In the genomic region with DNA sequence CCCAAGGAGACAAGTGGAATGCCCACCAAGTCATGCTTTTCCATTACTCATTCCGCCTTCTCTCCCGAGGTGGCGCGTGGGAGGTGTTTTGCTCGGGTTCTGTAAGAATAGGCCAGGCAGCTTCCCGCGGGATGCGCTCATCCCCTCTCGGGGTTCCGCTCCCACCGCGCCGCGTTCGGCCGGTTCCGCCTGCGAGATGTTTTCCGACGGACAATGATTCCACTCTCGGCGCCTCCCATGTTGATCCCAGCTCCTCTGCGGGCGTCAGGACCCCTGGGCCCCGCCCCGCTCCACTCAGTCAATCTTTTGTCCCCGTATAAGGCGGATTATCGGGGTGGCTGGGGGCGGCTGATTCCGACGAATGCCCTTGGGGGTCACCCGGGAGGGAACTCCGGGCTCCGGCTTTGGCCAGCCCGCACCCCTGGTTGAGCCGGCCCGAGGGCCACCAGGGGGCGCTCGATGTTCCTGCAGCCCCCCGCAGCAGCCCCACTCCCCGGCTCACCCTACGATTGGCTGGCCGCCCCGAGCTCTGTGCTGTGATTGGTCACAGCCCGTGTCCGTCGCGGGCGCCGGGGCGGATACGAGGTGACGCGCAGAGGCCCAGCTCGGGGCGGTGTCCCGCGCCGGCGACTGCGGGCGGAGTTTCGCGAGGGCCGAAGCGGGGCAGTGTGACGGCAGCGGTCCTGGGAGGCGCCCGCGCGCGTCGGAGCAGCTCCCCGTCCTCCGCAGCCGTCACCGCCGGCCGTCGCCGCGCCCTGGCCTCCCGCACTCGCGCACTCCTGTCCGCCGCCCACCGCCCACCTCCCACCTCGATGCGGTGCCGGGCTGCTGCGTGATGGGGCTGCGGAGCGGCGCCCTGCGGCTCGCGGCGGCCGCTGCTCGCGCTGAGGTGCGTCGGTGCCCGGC, we compare ENCODE assay signal across 8 cellular contexts. TPM values are rescaled to one million over a fixed set of nuclear protein-coding genes. Genes with fewer than 3 reads are reported as not detected.
A peak's percentile ranks its signal among the peaks of the same experiment; 100 is the strongest.
DNase-seq lines count a peak whose midpoint lies in the region; ATAC-seq and TF ChIP-seq lines count a peak whose summit lies in the region.

A gene with protein sequence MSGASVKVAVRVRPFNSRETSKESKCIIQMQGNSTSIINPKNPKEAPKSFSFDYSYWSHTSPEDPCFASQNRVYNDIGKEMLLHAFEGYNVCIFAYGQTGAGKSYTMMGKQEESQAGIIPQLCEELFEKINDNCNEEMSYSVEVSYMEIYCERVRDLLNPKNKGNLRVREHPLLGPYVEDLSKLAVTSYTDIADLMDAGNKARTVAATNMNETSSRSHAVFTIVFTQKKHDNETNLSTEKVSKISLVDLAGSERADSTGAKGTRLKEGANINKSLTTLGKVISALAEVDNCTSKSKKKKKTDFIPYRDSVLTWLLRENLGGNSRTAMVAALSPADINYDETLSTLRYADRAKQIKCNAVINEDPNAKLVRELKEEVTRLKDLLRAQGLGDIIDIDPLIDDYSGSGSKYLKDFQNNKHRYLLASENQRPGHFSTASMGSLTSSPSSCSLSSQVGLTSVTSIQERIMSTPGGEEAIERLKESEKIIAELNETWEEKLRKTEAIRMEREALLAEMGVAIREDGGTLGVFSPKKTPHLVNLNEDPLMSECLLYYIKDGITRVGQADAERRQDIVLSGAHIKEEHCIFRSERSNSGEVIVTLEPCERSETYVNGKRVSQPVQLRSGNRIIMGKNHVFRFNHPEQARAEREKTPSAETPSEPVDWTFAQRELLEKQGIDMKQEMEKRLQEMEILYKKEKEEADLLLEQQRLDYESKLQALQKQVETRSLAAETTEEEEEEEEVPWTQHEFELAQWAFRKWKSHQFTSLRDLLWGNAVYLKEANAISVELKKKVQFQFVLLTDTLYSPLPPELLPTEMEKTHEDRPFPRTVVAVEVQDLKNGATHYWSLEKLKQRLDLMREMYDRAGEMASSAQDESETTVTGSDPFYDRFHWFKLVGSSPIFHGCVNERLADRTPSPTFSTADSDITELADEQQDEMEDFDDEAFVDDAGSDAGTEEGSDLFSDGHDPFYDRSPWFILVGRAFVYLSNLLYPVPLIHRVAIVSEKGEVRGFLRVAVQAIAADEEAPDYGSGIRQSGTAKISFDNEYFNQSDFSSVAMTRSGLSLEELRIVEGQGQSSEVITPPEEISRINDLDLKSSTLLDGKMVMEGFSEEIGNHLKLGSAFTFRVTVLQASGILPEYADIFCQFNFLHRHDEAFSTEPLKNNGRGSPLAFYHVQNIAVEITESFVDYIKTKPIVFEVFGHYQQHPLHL (N-terminal part only) (plus strand): TSS at position 666 of the 906 bp plus-strand sequence. CDS start 21,759 bp downstream, outside the sequence.

- H3K4me1 ChIP-seq in heart left ventricle (peaks cover 0 to 44% (median 31%) of the 10 kb centered on the region in 12 donors), upper lobe of left lung (peaks cover 17 to 45% (median 30%) of the 10 kb centered on the region in 4 donors)

- H3K4me3 ChIP-seq in GM12875 (ENCODE audit: low read depth, low read length), result peak within 1 kb of the TSS; percentile 58
- peak within 1 kb of the TSS; percentile 80 to 97 (median 94) for H3K4me3 ChIP-seq in heart left ventricle
- peak within 1 kb of the TSS; percentile 79 to 95 (median 86) for H3K4me3 ChIP-seq in upper lobe of left lung

- H3K9me3 ChIP-seq in heart left ventricle (no peaks in the 10 kb centered on the region), upper lobe of left lung (no peaks in the 10 kb centered on the region)

- 0 to 1% (median 0%) methylated on average over 78 to 107 of the region's 107 CpGs for WGBS in adipose tissue, 3 donors
- WGBS in heart left ventricle, 4 donors, result 0% methylated on average over 68 to 107 of the region's 107 CpGs
- 0 to 1% methylated on average over 27 to 31 of the region's 107 CpGs for WGBS in upper lobe of left lung, 2 donors

- no peaks in the 10 kb centered on the region for H3K27me3 ChIP-seq in heart left ventricle
- no peaks in the 10 kb centered on the region for H3K27me3 ChIP-seq in upper lobe of left lung

- DNase-seq in NCI-H1417 (lab: John Stamatoyannopoulos, UW) (peak; percentile 97 to 98 (median 97)), T follicular helper cell (ENCODE audit: low read depth) (peak; percentile 94), heart left ventricle (peak; percentile 99 to 100 (median 99)), posterior cingulate gyrus (peak; percentile 98 to 100 (median 99)), upper lobe of left lung (peak; percentile 96 to 100)

- peak; percentile 92 for TF ChIP-seq CTCF in GM12875 (IDR thresholded peaks at IDR 0.05; ENCODE audit: borderline replicate concordance, insufficient read depth, low read depth, low read length)
- peak; percentile 98 to 100 (median 98) for TF ChIP-seq CTCF in heart left ventricle (IDR thresholded peaks at IDR 0.05)
- TF ChIP-seq CTCF in upper lobe of left lung (IDR thresholded peaks at IDR 0.05), result peak; percentile 96 to 99 (median 99)

- intact Hi-C loops in heart left ventricle (cut with DNase I), result loop anchor here (1.0 to 10.0 kb wide), 14 partner anchors 42 to 300 kb away; a partner anchor contains a TSS
- intact Hi-C loops in posterior cingulate gyrus (cut with DNase I), result loop anchor here (1.0 to 10.0 kb wide), 5 partner anchors 85 to 265 kb away; a partner anchor contains a TSS

- no peaks in the 10 kb centered on the region for H3K36me3 ChIP-seq in heart left ventricle
- no peaks in the 10 kb centered on the region for H3K36me3 ChIP-seq in upper lobe of left lung

- peak; percentile 97 to 99 for TF ChIP-seq POLR2A in heart left ventricle (IDR thresholded peaks at IDR 0.05)
- peak; percentile 26 to 100 (median 98) for TF ChIP-seq POLR2A in upper lobe of left lung (IDR thresholded peaks at IDR 0.05)

- TF ChIP-seq EP300 in upper lobe of left lung (IDR thresholded peaks at IDR 0.05), result peak in 1 of 4 donors; percentile 58

- H3K27ac ChIP-seq in adipose tissue (ENCODE audit: low read depth, low read length) (peak within 1 kb of the TSS; percentile 96), heart left ventricle (peak within 1 kb of the TSS; percentile 97 to 100 (median 99)), upper lobe of left lung (peak within 1 kb of the TSS; percentile 97 to 99 (median 98))

- ATAC-seq in HG02763 (IDR thresholded peaks at IDR 0.05; ENCODE audit: unreplicated experiment), result peak; percentile 98
- ATAC-seq in heart left ventricle, result peak; percentile 96 to 99 (median 98)
- peak; percentile 97 to 100 for ATAC-seq in upper lobe of left lung (ENCODE audit: low FRiP score in 2 of 2)

RNA-seq across cellular contexts. Expression of the gene that starts here (rescaled TPM):
- polyA plus RNA-seq in adipose tissue (10 to 100 TPM in 1 of 3 donors, 1 to 10 TPM in 2; 9.1 to 10.5 (median 9.2) TPM), heart left ventricle (10 to 100 TPM; 25.0 to 65.9 TPM)
- total RNA-seq in heart left ventricle (100 to 1,000 TPM in 2 of 9 donors, 10 to 100 TPM in 7; 65.5 to 137 (median 82.0) TPM), upper lobe of left lung (10 to 100 TPM; 29.4 to 67.1 (median 42.0) TPM)

Comparison
In these comparisons a context has a peak if more than half of its experiments do, and no peak if none do; other contexts are left out.
1. Peak in every context shown above with its lines: DNase-seq, ATAC-seq, H3K4me3 ChIP-seq and H3K27ac ChIP-seq.